Comparison of ENCODE assay signal across 21 cellular contexts in the genomic region with DNA sequence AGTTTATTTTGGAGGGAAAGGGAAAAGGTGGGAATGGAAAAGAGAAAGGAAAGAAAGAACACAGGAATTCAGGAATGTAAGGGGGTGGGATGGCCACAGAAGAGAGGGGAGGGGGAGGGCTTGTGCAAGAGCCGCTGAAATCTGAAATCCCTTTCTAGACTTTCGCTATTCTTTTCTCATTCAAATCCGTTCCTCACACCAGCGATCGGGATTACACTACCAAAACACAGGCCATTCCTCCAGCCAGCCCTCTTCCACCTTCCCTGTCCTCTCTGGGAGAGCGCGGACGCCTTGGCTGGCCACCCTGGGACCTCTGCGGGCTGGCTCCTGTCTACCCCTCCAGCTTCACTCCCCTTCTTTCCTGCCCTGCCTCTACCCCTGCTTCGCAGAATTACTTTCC.
DNase-seq lines count a peak whose midpoint lies in the region; ATAC-seq, FAIRE-seq and TF ChIP-seq lines count a peak whose summit lies in the region.
"Had no signal": no experiment of that assay in that cellular context is flagged by ENCODE, and none has a peak within 500 bp of the region (broad histone marks: within the 10 kb centered on the region; RNA-seq: fewer than 3 reads in every experiment).

No MANE protein-coding gene starts in this region.

- 0 out of 2 replicates have a peak overlapping the region, but pooled peaks have one; percentile 10 for H2BK5ac ChIP-seq in H1 (ENCODE audit: low read depth, low read length)
- H2BK5ac ChIP-seq in neuronal stem cell (ENCODE audit: low read length): peak overlapping the region; percentile 91

- no peaks in the 10 kb centered on the region for H4K20me1 ChIP-seq in H1 (replicated peaks in 1 of 2; ENCODE audit: control insufficient read depth in 1 of 2, insufficient read depth in 2 of 2, low read length in 2 of 2)
- H4K20me1 ChIP-seq: BLaER1 treated with 17β-estradiol and CSF1 and Interleukin-3, amounts not matched to agents 10 nM and 100 nM had no signal

- H3K4me1 ChIP-seq in H1 (replicated peaks in 1 of 4; ENCODE audit: control insufficient read depth in 3 of 4, insufficient read depth in 4 of 4, low read length in 3 of 4): peaks cover 0 to 4% (median 0%) of the 10 kb centered on the region in 4 experiments; a peak in 2 of 7 replicates
- peaks cover 18 to 35% of the 10 kb centered on the region in 2 donors for H3K4me1 ChIP-seq in neuronal stem cell (ENCODE audit: control insufficient read depth in 2 of 2, insufficient read depth in 1 of 2, low read depth in 1 of 2, low read length in 2 of 2)
- H3K4me1 ChIP-seq: BLaER1 treated with 17β-estradiol and CSF1 and Interleukin-3, amounts not matched to agents 10 nM and 100 nM had no signal

- WGBS in H1 (ENCODE audit: extremely low coverage in 1 of 2, insufficient coverage in 1 of 2, insufficient read length in 1 of 2, insufficient replicate concordance in 2 of 2, low coverage in 1 of 2, low lambda C conversion rate in 2 of 2, missing lambda C conversion rate in 1 of 2), 2 experiments: 74% methylated on average over 9 of the region's 10 CpGs; no CpG with 5 or more reads in 1 of the 2 experiments
- WGBS in neuronal stem cell (ENCODE audit: extremely low coverage in 2 of 2, insufficient read length in 2 of 2, insufficient replicate concordance in 1 of 2), 2 donors: no CpG with 5 or more reads among the region's 10 CpGs

- TF ChIP-seq RAD21 in H1 (IDR thresholded peaks at IDR 0.05 in 1 of 2, conservative IDR thresholded peaks at IDR 0.05 in 1 of 2; ENCODE audit: low read depth in 2 of 2, low read length in 2 of 2): no peak

- H3K36me3 ChIP-seq in H7 (replicated peaks; ENCODE audit: control insufficient read depth, insufficient read depth, low read length) (no peaks in the 10 kb centered on the region), H1 (ENCODE audit: control insufficient read depth in 2 of 4, insufficient read depth in 4 of 4, low read length in 3 of 4) (no peaks in the 10 kb centered on the region), neuronal stem cell (replicated peaks in 1 of 2; ENCODE audit: control insufficient read depth in 2 of 2, insufficient read depth in 2 of 2, low read length in 2 of 2) (no peaks in the 10 kb centered on the region)
- H3K36me3 ChIP-seq: BLaER1 treated with 17β-estradiol and CSF1 and Interleukin-3, amounts not matched to agents 10 nM and 100 nM had no signal

- H3K79me2 ChIP-seq in H1 (ENCODE audit: control insufficient read depth in 1 of 2, insufficient read depth in 2 of 2, low read length in 2 of 2): no peaks in the 10 kb centered on the region

- H2BK20ac ChIP-seq in H1 (ENCODE audit: low read length): no peak overlapping the region

- no peaks in the 10 kb centered on the region for H3K9me3 ChIP-seq in H1 (ENCODE audit: insufficient read depth in 2 of 2, low read depth in 1 of 2, low read length in 1 of 2)
- H3K9me3 ChIP-seq in neuronal stem cell (replicated peaks in 1 of 2; ENCODE audit: control insufficient read depth in 2 of 2, insufficient read depth in 1 of 2, low read depth in 1 of 2, low read length in 2 of 2): peaks cover 0 to 2% of the 10 kb centered on the region in 2 donors
- H3K9me3 ChIP-seq: BLaER1 treated with 17β-estradiol and CSF1 and Interleukin-3, amounts not matched to agents 10 nM and 100 nM had no signal

- H3K56ac ChIP-seq in H1 (replicated peaks; ENCODE audit: insufficient read length, low read depth, low read length): no peak overlapping the region

- CTCF ChIA-PET in H1 (lab: Charles Lee; ENCODE audit: partially characterized antibody): interaction anchor here (1.0 kb wide), 1 partner anchor 8 kb away, joined by 5 read pairs; no protein-coding TSS in a partner anchor

- H3K23me2 ChIP-seq in H1 (ENCODE audit: low read depth, low read length): no peaks in the 10 kb centered on the region

- H3K4ac ChIP-seq in H1 (replicated peaks; ENCODE audit: insufficient read length, low read depth, low read length) (no peak overlapping the region), neuronal stem cell (ENCODE audit: low read length) (no peak overlapping the region)

- no peak overlapping the region for H4K5ac ChIP-seq in H1 (ENCODE audit: insufficient read length, low read depth, low read length)

- ATAC-seq in HG03521 (IDR thresholded peaks at IDR 0.05; ENCODE audit: unreplicated experiment): no peak
- ATAC-seq: K562 had no signal

- no peak overlapping the region; a peak in 1 of 4 replicates for H3K4me2 ChIP-seq in H1 (ENCODE audit: insufficient read depth in 1 of 2, low read depth in 2 of 2, low read length in 2 of 2)
- H3K4me2 ChIP-seq in neuronal stem cell (ENCODE audit: insufficient read depth, low read length, poor library complexity, severe bottlenecking): no peak overlapping the region
- H3K4me2 ChIP-seq: BLaER1 treated with 17β-estradiol and CSF1 and Interleukin-3, amounts not matched to agents 10 nM and 100 nM had no signal

- H3K9ac ChIP-seq in H1 (replicated peaks in 1 of 4; ENCODE audit: extremely low read depth in 1 of 4, low read depth in 3 of 4, low read length in 3 of 4) (no peak overlapping the region), neuronal stem cell (ENCODE audit: low read depth, low read length, poor library complexity) (no peak overlapping the region)
- H3K9ac ChIP-seq: BLaER1 treated with 17β-estradiol and CSF1 and Interleukin-3, amounts not matched to agents 10 nM and 100 nM had no signal

- H4K8ac ChIP-seq in H1 (ENCODE audit: extremely low read depth, insufficient read depth, low read length): no peak overlapping the region
- no peak overlapping the region for H4K8ac ChIP-seq in neuronal stem cell (ENCODE audit: low read depth, low read length)

- H3K27me3 ChIP-seq in H7 (ENCODE audit: control insufficient read depth, insufficient read depth, low read length): peaks cover 2% of the 10 kb centered on the region; the same call in 1 of the 2 replicates
- no peaks in the 10 kb centered on the region; a peak in 1 of 7 replicates for H3K27me3 ChIP-seq in H1 (replicated peaks in 1 of 4; ENCODE audit: control insufficient read depth in 3 of 4, extremely low read depth in 1 of 4, insufficient read depth in 3 of 4, low read length in 3 of 4)
- H3K27me3 ChIP-seq in neuronal stem cell (ENCODE audit: control insufficient read depth in 3 of 3, insufficient read depth in 3 of 3, low read depth in 1 of 3, low read length in 3 of 3): no peaks in the 10 kb centered on the region
- H3K27me3 ChIP-seq: BLaER1 treated with 17β-estradiol and CSF1 and Interleukin-3, amounts not matched to agents 10 nM and 100 nM had no signal

- DNase-seq in H7: peak; percentile 64
- DNase-seq in H1 (ENCODE audit: low read depth in 1 of 2, low spot score in 2 of 2): no peak
- DNase-seq in iPS-NIHi11 (ENCODE audit: low spot score): peak; percentile 42
- no peak for DNase-seq in neuronal stem cell (ENCODE audit: low spot score)
- DNase-seq in stimulated activated CD4-positive, alpha-beta T cell treated with anti-CD3 and anti-CD28 coated beads, Interleukin-2, amount 100 ng/mL, for 48 hours: no peak
- DNase-seq in GF-D8 (lab: John Stamatoyannopoulos, UW): no peak
- DNase-seq: CD4-positive, CD25-positive, alpha-beta regulatory T cell; CD8-positive, alpha-beta memory T cell; COR-L47; DMS 273 treated with DMSO at 0.1 percent for 48 hours; DMS53; DND-41; EL; GOT3; HCEC 1CT; IMR-90 had no signal

- TF ChIP-seq CTCF in H1 (IDR thresholded peaks at IDR 0.05; ENCODE audit: control extremely low read depth in 1 of 3, insufficient read depth in 1 of 3, low read depth in 1 of 3, low read length in 3 of 3): no peak

- H2BK15ac ChIP-seq in H1 (ENCODE audit: low read length) (no peak overlapping the region), neuronal stem cell (ENCODE audit: low read length) (peak overlapping the region; percentile 79)

- no peak overlapping the region for H3K23ac ChIP-seq in H1 (ENCODE audit: insufficient read length)
- no peak overlapping the region for H3K23ac ChIP-seq in neuronal stem cell (ENCODE audit: low read depth, low read length, poor library complexity)

- no peak for FAIRE-seq in H1 (lab: Jason Lieb, UNC)
- FAIRE-seq: G401.6, K562 had no signal

- H4K91ac ChIP-seq in H1 (replicated peaks; ENCODE audit: insufficient read length, low read length): no peak overlapping the region
- H4K91ac ChIP-seq in neuronal stem cell (ENCODE audit: low read depth, low read length, poor library complexity): peak overlapping the region; percentile 76

- TF ChIP-seq POLR2A in H1 (IDR thresholded peaks at IDR 0.05; ENCODE audit: control extremely low read depth in 1 of 2, low read depth in 2 of 2, low read length in 2 of 2): no peak

- POLR2A ChIA-PET in H1 (lab: Charles Lee; ENCODE audit: partially characterized antibody): no interaction called here

- H3K4me3 ChIP-seq in H7 (ENCODE audit: insufficient read depth, low read depth, low read length) (0 out of 2 replicates have a peak overlapping the region, but pooled peaks have one; percentile 8), H1 (ENCODE audit: extremely low read depth in 1 of 4, insufficient read depth in 2 of 4, low read depth in 3 of 4, low read length in 4 of 4) (no peak overlapping the region), neuronal stem cell (ENCODE audit: low read length in 2 of 2) (no peak overlapping the region)
- H3K4me3 ChIP-seq: BLaER1 treated with 17β-estradiol and CSF1 and Interleukin-3, amounts not matched to agents 10 nM and 100 nM; K562 had no signal

- no peak overlapping the region for H3K27ac ChIP-seq in H1 (ENCODE audit: low read depth, low read length)
- no peak overlapping the region for H3K27ac ChIP-seq in neuronal stem cell (replicated peaks; ENCODE audit: low read length)
- H3K27ac ChIP-seq: BLaER1 treated with 17β-estradiol and CSF1 and Interleukin-3, amounts not matched to agents 10 nM and 100 nM; HL-60 had no signal

- H3K14ac ChIP-seq in H1 (ENCODE audit: insufficient read length) (no peak overlapping the region), neuronal stem cell (ENCODE audit: low read length) (no peak overlapping the region)

- H3K79me1 ChIP-seq in H1 (ENCODE audit: low read depth, low read length) (no peaks in the 10 kb centered on the region), neuronal stem cell (ENCODE audit: low read depth, low read length) (no peaks in the 10 kb centered on the region)

- 0 out of 2 replicates have a peak overlapping the region, but pooled peaks have one; percentile 0 for H3K18ac ChIP-seq in H1 (ENCODE audit: extremely low read depth, low read length)
- H3K18ac ChIP-seq in neuronal stem cell (ENCODE audit: low read length): peak overlapping the region; percentile 72

- no peak for TF ChIP-seq EP300 in H1 (IDR thresholded peaks at IDR 0.05; ENCODE audit: borderline replicate concordance in 1 of 2, low read depth in 2 of 2, low read length in 2 of 2)

- H2BK12ac ChIP-seq in H1 (ENCODE audit: low read depth, low read length) (0 out of 2 replicates have a peak overlapping the region, but pooled peaks have one; percentile 39), neuronal stem cell (ENCODE audit: low read length) (no peak overlapping the region)

- H2BK120ac ChIP-seq in H1 (replicated peaks; ENCODE audit: low read depth, low read length) (no peak overlapping the region), neuronal stem cell (ENCODE audit: low read depth, low read length) (no peak overlapping the region)

- H2AK5ac ChIP-seq in H1 (ENCODE audit: low read depth, low read length): no peak overlapping the region
- no peak overlapping the region for H2AK5ac ChIP-seq in neuronal stem cell (ENCODE audit: low read depth, low read length)

- 0 out of 2 replicates have a peak overlapping the region, but pooled peaks have one; percentile 34 for H2AFZ ChIP-seq in H1 (ENCODE audit: low read length)
- peak overlapping the region; percentile 27 for H2AFZ ChIP-seq in neuronal stem cell (ENCODE audit: low read length)

Comparison
In these comparisons a context has a peak if more than half of its experiments do, and no peak if none do; other contexts are left out.
1. DNase-seq: peak in H7 (single experiment) and iPS-NIHi11 (single experiment); none in H1 (0 of 2), neuronal stem cell (single experiment), stimulated activated CD4-positive, alpha-beta T cell treated with anti-CD3 and anti-CD28 coated beads, Interleukin-2, amount 100 ng/mL, for 48 hours (0 of 2) and GF-D8 (single experiment).